In genomic region chr16:67935096-67935401, GRCh38 we compare ENCODE assay signal across 7 cellular contexts. TPM values are rescaled to one million over a fixed set of nuclear protein-coding genes. Genes with fewer than 3 reads are reported as not detected.
DNase-seq lines count a peak whose midpoint lies in the region; FAIRE-seq and TF ChIP-seq lines count a peak whose summit lies in the region.

No MANE protein-coding gene starts in this region.

- H3K4me1 Mint-ChIP-seq in activated naive CD8-positive, alpha-beta T cell (ENCODE audit: low read depth) = peaks cover 31% of the 10 kb centered on the region

- no peaks in the 10 kb centered on the region for H3K27me3 Mint-ChIP-seq in activated naive CD8-positive, alpha-beta T cell

- no peak for TF ChIP-seq CTCF in stomach (IDR thresholded peaks at IDR 0.05)

- peak overlapping the region; percentile 99 for H3K4me3 Mint-ChIP-seq in activated naive CD8-positive, alpha-beta T cell

- TF ChIP-seq POLR2A in stomach (IDR thresholded peaks at IDR 0.05) = no peak

- H3K27me3 ChIP-seq in HUES64 (ENCODE audit: insufficient read depth, low read length) (no peaks in the 10 kb centered on the region), iPS-15b (ENCODE audit: control insufficient read depth, insufficient read depth, low read length) (no peaks in the 10 kb centered on the region), stomach (no peaks in the 10 kb centered on the region)

- intact Hi-C loops in stomach (cut with DNase I; ENCODE audit: low total_unique reads) = loop anchor here (10.0 kb wide), 1 partner anchor 110 kb away; no protein-coding TSS in a partner anchor

- H3K9me3 ChIP-seq in HUES64 (ENCODE audit: insufficient read depth, low read depth, low read length) (no peaks in the 10 kb centered on the region), iPS-15b (ENCODE audit: control insufficient read depth, insufficient read depth, low read length) (no peaks in the 10 kb centered on the region), stomach (no peaks in the 10 kb centered on the region)

- WGBS in HUES64 = 8% methylated on average over 13 of the region's 13 CpGs
- 17 to 57% (median 30%) methylated on average over 9 to 13 of the region's 13 CpGs for WGBS in stomach, 5 donors

- H3K9me3 Mint-ChIP-seq in activated naive CD8-positive, alpha-beta T cell (ENCODE audit: low read depth) = no peaks in the 10 kb centered on the region

- FAIRE-seq in urothelium cell line (lab: Jason Lieb, UNC) = no peak

- H3K4me3 ChIP-seq in HUES64 (ENCODE audit: low read length) = peak overlapping the region; percentile 87
- H3K4me3 ChIP-seq in iPS-15b (ENCODE audit: low read depth, low read length) = peak overlapping the region; percentile 99
- H3K4me3 ChIP-seq in stomach = peak overlapping the region; percentile 75 to 89 (median 88)

- DNase-seq in stomach (no peak), SIG-M5 treated with dmso at 0.1 percent for 504 hours (lab: John Stamatoyannopoulos, UW; ENCODE audit: unreplicated experiment) (no peak), urothelium cell line (ENCODE audit: low spot score) (no peak)
- DNase-seq in stimulated activated CD4-positive, alpha-beta T cell treated with anti-CD3 and anti-CD28 coated beads, Interleukin-4, amount 100 ng/mL, for 24 hours = no peak

- no peak overlapping the region for H3K27ac ChIP-seq in HUES64 (ENCODE audit: low read depth, low read length)
- peak overlapping the region; percentile 6 to 99 (median 97) for H3K27ac ChIP-seq in stomach

- peaks cover 8% of the 10 kb centered on the region for H3K36me3 Mint-ChIP-seq in activated naive CD8-positive, alpha-beta T cell

- peak overlapping the region; percentile 55 for H3K9ac ChIP-seq in HUES64 (ENCODE audit: low read depth, low read length)
- peak overlapping the region; percentile 89 for H3K9ac ChIP-seq in iPS-15b (ENCODE audit: low read depth, low read length)

- H3K36me3 ChIP-seq in HUES64 (ENCODE audit: insufficient read depth, low read length) = peaks cover 7% of the 10 kb centered on the region; the same call in 1 of the 2 replicates
- peaks cover 16% of the 10 kb centered on the region for H3K36me3 ChIP-seq in iPS-15b (ENCODE audit: control insufficient read depth, insufficient read depth, low read length)
- peaks cover 8 to 56% (median 41%) of the 10 kb centered on the region in 4 donors for H3K36me3 ChIP-seq in stomach

- TF ChIP-seq EP300 in stomach (IDR thresholded peaks at IDR 0.05) = no peak

- H3K4me1 ChIP-seq in HUES64 (ENCODE audit: insufficient read depth, low read length) (peaks cover 4% of the 10 kb centered on the region; the same call in 1 of the 2 replicates), iPS-15b (ENCODE audit: control insufficient read depth, insufficient read depth, low read length) (peaks cover 8% of the 10 kb centered on the region), stomach (peaks cover 25 to 35% (median 32%) of the 10 kb centered on the region in 4 donors)

- peak overlapping the region; percentile 99 for H3K27ac Mint-ChIP-seq in activated naive CD8-positive, alpha-beta T cell

RNA-seq across cellular contexts. Expression of gene PSMB10, which starts 1.6 kb away (rescaled TPM):
- 25.6 TPM for polyA plus RNA-seq in HUES64 (2013, experiment 1 of 2)
- 21.9 TPM for polyA plus RNA-seq in HUES64 (2013, experiment 2 of 2)
- total RNA-seq in stomach = 10 to 100 TPM; 22.8 to 85.8 (median 52.5) TPM
- polyA plus RNA-seq in stomach = 100 to 1,000 TPM; 128 to 205 (median 134) TPM

RNA-seq across cellular contexts. Expression of gene CTRL, which starts 3.4 kb away (rescaled TPM):
- 1.6 TPM for polyA plus RNA-seq in HUES64 (2013, experiment 1 of 2)
- 0.89 TPM for polyA plus RNA-seq in HUES64 (2013, experiment 2 of 2)
- 10 to 100 TPM in 1 of 5 donors, 1 to 10 TPM in 2, under 1 TPM in 1, not detected in 1; 0.37 to 11.0 (median 4.0) TPM for total RNA-seq in stomach
- 1 to 10 TPM in 2 of 3 donors, under 1 TPM in 1; 0.62 to 2.1 (median 1.3) TPM for polyA plus RNA-seq in stomach

RNA-seq across cellular contexts. Expression of gene LCAT, which starts 8.9 kb away (rescaled TPM):
- 5.4 TPM for polyA plus RNA-seq in HUES64 (2013, experiment 1 of 2)
- polyA plus RNA-seq in HUES64 (2013, experiment 2 of 2) = 6.9 TPM
- total RNA-seq in stomach = 10 to 100 TPM; 10.1 to 20.1 (median 12.8) TPM
- 10 to 100 TPM; 18.6 to 20.7 (median 19.2) TPM for polyA plus RNA-seq in stomach

RNA-seq across cellular contexts. Expression of gene SLC12A4, which starts 33.4 kb away (rescaled TPM):
- polyA plus RNA-seq in HUES64 (2013, experiment 1 of 2) = 15.1 TPM
- polyA plus RNA-seq in HUES64 (2013, experiment 2 of 2) = 17.2 TPM
- total RNA-seq in stomach = 100 to 1,000 TPM in 1 of 5 donors, 10 to 100 TPM in 4; 12.7 to 136 (median 25.9) TPM
- polyA plus RNA-seq in stomach = 10 to 100 TPM in 2 of 3 donors, 1 to 10 TPM in 1; 5.7 to 19.8 (median 16.2) TPM

RNA-seq across cellular contexts. Expression of gene PSKH1, which starts 42.0 kb away (rescaled TPM):
- 23.1 TPM for polyA plus RNA-seq in HUES64 (2013, experiment 1 of 2)
- 32.0 TPM for polyA plus RNA-seq in HUES64 (2013, experiment 2 of 2)
- total RNA-seq in stomach = 10 to 100 TPM; 17.5 to 93.7 (median 26.1) TPM
- polyA plus RNA-seq in stomach = 10 to 100 TPM; 10.2 to 26.5 (median 13.4) TPM
